18 cellular contexts compared by ENCODE assay signal in the genomic region with DNA sequence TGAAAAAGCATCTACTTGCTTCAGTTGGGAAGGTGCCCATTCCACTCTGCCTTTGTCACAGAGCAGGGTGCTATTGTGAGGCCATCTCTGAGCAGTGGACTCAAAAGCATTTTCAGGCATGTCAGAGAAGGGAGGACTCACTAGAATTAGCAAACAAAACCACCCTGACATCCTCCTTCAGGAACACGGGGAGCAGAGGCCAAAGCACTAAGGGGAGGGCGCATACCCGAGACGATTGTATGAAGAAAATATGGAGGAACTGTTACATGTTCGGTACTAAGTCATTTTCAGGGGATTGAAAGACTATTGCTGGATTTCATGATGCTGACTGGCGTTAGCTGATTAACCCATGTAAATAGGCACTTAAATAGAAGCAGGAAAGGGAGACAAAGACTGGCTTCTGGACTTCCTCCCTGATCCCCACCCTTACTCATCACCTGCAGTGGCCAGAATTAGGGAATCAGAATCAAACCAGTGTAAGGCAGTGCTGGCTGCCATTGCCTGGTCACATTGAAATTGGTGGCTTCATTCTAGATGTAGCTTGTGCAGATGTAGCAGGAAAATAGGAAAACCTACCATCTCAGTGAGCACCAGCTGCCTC. TPM values are rescaled to one million over a fixed set of nuclear protein-coding genes. Genes with fewer than 3 reads are reported as not detected.
DNase-seq lines count a peak whose midpoint lies in the region; ATAC-seq and TF ChIP-seq lines count a peak whose summit lies in the region.
"Had no signal": no experiment of that assay in that cellular context is flagged by ENCODE, and none has a peak within 500 bp of the region (broad histone marks: within the 10 kb centered on the region; RNA-seq: fewer than 3 reads in every experiment).

No MANE protein-coding gene starts in this region.

- H3K4me3 ChIP-seq in AG04449 (ENCODE audit: low read depth, low read length) (no peak overlapping the region), endodermal cell (ENCODE audit: low read length) (no peak overlapping the region), mesodermal cell (ENCODE audit: extremely low read depth, insufficient read depth, low read length, poor library complexity, severe bottlenecking) (no peak overlapping the region)
- H3K4me3 ChIP-seq: ascending aorta, K562, upper lobe of right lung had no signal

- no peaks in the 10 kb centered on the region for H3K4me1 ChIP-seq in endodermal cell (ENCODE audit: control insufficient read depth, insufficient read depth, low read length)
- no peaks in the 10 kb centered on the region for H3K4me1 ChIP-seq in mesodermal cell (ENCODE audit: control insufficient read depth, insufficient read depth, low read length, poor library complexity, severe bottlenecking)
- H3K4me1 ChIP-seq: ascending aorta, BE2C, parathyroid adenoma, upper lobe of right lung had no signal

- H3K36me3 Mint-ChIP-seq in endodermal cell (ENCODE audit: low read depth), result peaks cover 19% of the 10 kb centered on the region

- H3K9ac ChIP-seq in endodermal cell (ENCODE audit: extremely low read depth, low read length, poor library complexity, severe bottlenecking), result no peak overlapping the region
- H3K9ac ChIP-seq: parathyroid adenoma had no signal

- H3K27ac Mint-ChIP-seq in endodermal cell, result no peak overlapping the region
- H3K27ac Mint-ChIP-seq: activated CD4-positive, alpha-beta T cell treated with anti-CD3 and anti-CD28 coated beads, Interleukin-2, amount 10 ng/mL, durations not matched to agents 7 days and 5 days had no signal

- H3K4me1 Mint-ChIP-seq in endodermal cell, result no peaks in the 10 kb centered on the region
- H3K4me1 Mint-ChIP-seq: activated CD4-positive, alpha-beta T cell treated with anti-CD3 and anti-CD28 coated beads, Interleukin-2, amount 10 ng/mL, durations not matched to agents 7 days and 5 days had no signal

- H3K27me3 Mint-ChIP-seq in endodermal cell (ENCODE audit: insufficient read depth), result no peaks in the 10 kb centered on the region
- H3K27me3 Mint-ChIP-seq: T-helper 17 cell had no signal

- H3K9me3 ChIP-seq in endodermal cell (ENCODE audit: control insufficient read depth, low read length) (no peaks in the 10 kb centered on the region), mesodermal cell (ENCODE audit: control insufficient read depth, low read length) (no peaks in the 10 kb centered on the region)
- H3K9me3 ChIP-seq: ascending aorta, BE2C, upper lobe of right lung had no signal

- ATAC-seq in GM21723 (IDR thresholded peaks at IDR 0.05; ENCODE audit: unreplicated experiment), result no peak
- ATAC-seq: K562, T-helper 17 cell, upper lobe of right lung had no signal

- H3K4me3 Mint-ChIP-seq in endodermal cell, result no peak overlapping the region
- H3K4me3 Mint-ChIP-seq: activated CD4-positive, alpha-beta T cell treated with anti-CD3 and anti-CD28 coated beads, Interleukin-2, amount 10 ng/mL, durations not matched to agents 7 days and 5 days; mesothelial cell of epicardium; T-helper 17 cell had no signal

- H3K27ac ChIP-seq in endodermal cell (ENCODE audit: low read depth, low read length), result peak overlapping the region; percentile 27
- peak overlapping the region; percentile 11 for H3K27ac ChIP-seq in mesodermal cell (ENCODE audit: low read depth, low read length, severe bottlenecking)
- H3K27ac ChIP-seq: ascending aorta, parathyroid adenoma, upper lobe of right lung had no signal

- no peaks in the 10 kb centered on the region for H3K9me3 Mint-ChIP-seq in endodermal cell
- H3K9me3 Mint-ChIP-seq: activated CD4-positive, alpha-beta T cell treated with anti-CD3 and anti-CD28 coated beads, Interleukin-2, amount 10 ng/mL, durations not matched to agents 7 days and 5 days; mesothelial cell of epicardium had no signal

- TF ChIP-seq CTCF in AG04449 (IDR thresholded peaks at IDR 0.05; ENCODE audit: insufficient read depth, low read length, missing control alignments), result no peak
- TF ChIP-seq CTCF in endodermal cell (conservative IDR thresholded peaks at IDR 0.05), result no peak

- WGBS in endodermal cell (ENCODE audit: insufficient coverage in 1 of 2, insufficient read length in 1 of 2), 2 experiments, result 90 to 95% methylated on average over 5 to 6 of the region's 6 CpGs
- 94 to 100% methylated on average over 5 of the region's 6 CpGs for WGBS in mesodermal cell (ENCODE audit: insufficient coverage in 2 of 2), 2 experiments

- peaks cover 69% of the 10 kb centered on the region for H3K36me3 ChIP-seq in endodermal cell (ENCODE audit: control insufficient read depth, insufficient read depth, low read length)
- peaks cover 63% of the 10 kb centered on the region for H3K36me3 ChIP-seq in mesodermal cell (ENCODE audit: control insufficient read depth, insufficient read depth, low read length)
- H3K36me3 ChIP-seq: BE2C had no signal

- CTCF ChIA-PET in AG04449 (lab: Yijun Ruan, JAX), result no interaction called here

- no peaks in the 10 kb centered on the region for H3K27me3 ChIP-seq in endodermal cell (ENCODE audit: control insufficient read depth, insufficient read depth, low read length, poor library complexity, severe bottlenecking)
- H3K27me3 ChIP-seq: ascending aorta, BE2C, upper lobe of right lung had no signal

- DNase-seq in AG04449 (ENCODE audit: low read depth, low spot score) (peak; percentile 71), LHCN-M2 (ENCODE audit: low read depth) (peak; percentile 57), endodermal cell (no peak), AG08395 (ENCODE audit: low spot score) (no peak), NCI-H2171 treated with DMSO at 0.1 percent for 48 hours (lab: John Stamatoyannopoulos, UW) (no peak)
- no peak for DNase-seq in stimulated activated CD4-positive, alpha-beta T cell treated with anti-CD3 and anti-CD28 coated beads, Interleukin-1b, Interleukin-23, amount 100 ng/mL, for 48 hours
- DNase-seq: activated CD4-positive, alpha-beta T cell treated with anti-CD3 and anti-CD28 coated beads, Interleukin-2, amount 10 ng/mL, durations not matched to agents 7 days and 5 days; BE2C; NCI-H510A treated with DMSO at 0.1 percent for 48 hours; stimulated activated CD4-positive, alpha-beta T cell treated with anti-CD3 and anti-CD28 coated beads, Interleukin-2, amount 100 ng/mL, for 24 hours; T-helper 17 cell; upper lobe of right lung had no signal

- POLR2A ChIA-PET in AG04449 (lab: Yijun Ruan, JAX), result interaction anchor here (0.9 kb wide), 2 partner anchors 9 to 15 kb away, joined by 3 read pairs; partner anchors contain the start of gene THBS1

RNA-seq across cellular contexts. Expression of gene THBS1, which starts 14.8 kb away (rescaled TPM):
- total RNA-seq in LHCN-M2 (2014; rRNA removed) (2,731 and 2,850 TPM in 2 replicates), endodermal cell (10 to 100 TPM; 13.9 to 16.5 TPM)
- polyA plus RNA-seq in LHCN-M2 (2012), result 2,014 TPM
- 27.0 TPM for polyA plus RNA-seq in endodermal cell (2013, experiment 1 of 2)
- polyA plus RNA-seq in endodermal cell (2013, experiment 2 of 2), result 28.3 TPM
- polyA plus RNA-seq in mesodermal cell (2013, experiment 1 of 2), result 81.2 TPM
- polyA plus RNA-seq in mesodermal cell (2013, experiment 2 of 2), result 74.4 TPM

Comparison
In these comparisons a context has a peak if more than half of its experiments do, and no peak if none do; other contexts are left out.
1. DNase-seq: peak in AG04449 (single experiment) and LHCN-M2 (single experiment); none in endodermal cell (single experiment), stimulated activated CD4-positive, alpha-beta T cell treated with anti-CD3 and anti-CD28 coated beads, Interleukin-1b, Interleukin-23, amount 100 ng/mL, for 48 hours (single experiment), AG08395 (single experiment) and NCI-H2171 treated with DMSO at 0.1 percent for 48 hours (single experiment).
2. RNA of gene THBS1, which starts 14.8 kb away (total RNA-seq): 2,731 to 2,850 TPM in LHCN-M2; 13.9 to 16.5 TPM in endodermal cell; every median in the first group is over 100 times any median in the second.